8 cellular contexts compared by ENCODE assay signal in genomic region chr17:46770818-46771600, GRCh38. TPM values are rescaled to one million over a fixed set of nuclear protein-coding genes. Genes with fewer than 3 reads are reported as not detected.
DNase-seq lines count a peak whose midpoint lies in the region; FAIRE-seq and TF ChIP-seq lines count a peak whose summit lies in the region.

No MANE protein-coding gene starts in this region.

- H3K9ac ChIP-seq in adipocyte (ENCODE audit: low read length) = peak overlapping the region; percentile 51
- no peak overlapping the region for H3K9ac ChIP-seq in iPS-15b (ENCODE audit: low read depth, low read length)

- H3K4me3 ChIP-seq in GM06990 (replicated peaks; ENCODE audit: low read depth, low read length) (peak overlapping the region; percentile 33), adipocyte (ENCODE audit: low read length) (peak overlapping the region; percentile 58), iPS-15b (ENCODE audit: low read depth, low read length) (peak overlapping the region; percentile 39), small intestine (ENCODE audit: low read depth in 1 of 2, low read length in 2 of 2) (peak overlapping the region; percentile 45 to 74)

- peak; percentile 36 for DNase-seq in A172 (ENCODE audit: low spot score)
- no peak for DNase-seq in GM06990 (ENCODE audit: extremely low read depth, insufficient read length)
- DNase-seq in NCI-H226 = peak; percentile 45
- peak; percentile 79 for DNase-seq in adipocyte (ENCODE audit: low read depth)
- peak; percentile 39 for DNase-seq in small intestine
- no peak for DNase-seq in NCI-H2107 treated with DMSO at 0.1 percent for 48 hours (lab: John Stamatoyannopoulos, UW; ENCODE audit: unreplicated experiment)
- DNase-seq in inferior parietal cortex (ENCODE audit: extremely low spot score) = no peak

- H3K4me1 ChIP-seq in adipocyte (ENCODE audit: control insufficient read depth, insufficient read depth, low read length) (peaks cover 6% of the 10 kb centered on the region), iPS-15b (ENCODE audit: control insufficient read depth, insufficient read depth, low read length) (peaks cover 13% of the 10 kb centered on the region), small intestine (ENCODE audit: control insufficient read depth in 2 of 2, insufficient read depth in 1 of 2, low read depth in 1 of 2, low read length in 1 of 2) (peaks cover 0 to 3% of the 10 kb centered on the region in 2 donors)

- no peaks in the 10 kb centered on the region for H3K36me3 ChIP-seq in GM06990 (ENCODE audit: control insufficient read depth, insufficient read depth, low read length)
- no peaks in the 10 kb centered on the region for H3K36me3 ChIP-seq in adipocyte (ENCODE audit: control insufficient read depth, insufficient read depth, low read length, severe bottlenecking)
- H3K36me3 ChIP-seq in iPS-15b (ENCODE audit: control insufficient read depth, insufficient read depth, low read length) = no peaks in the 10 kb centered on the region
- no peaks in the 10 kb centered on the region for H3K36me3 ChIP-seq in small intestine (ENCODE audit: control insufficient read depth in 2 of 2, insufficient read depth in 2 of 2, low read length in 2 of 2)

- H3K27me3 ChIP-seq in GM06990 (replicated peaks; ENCODE audit: control insufficient read depth, insufficient read depth, low read length) (peaks cover 1% of the 10 kb centered on the region; the same call in 1 of the 2 replicates), adipocyte (replicated peaks; ENCODE audit: control insufficient read depth, insufficient read depth, low read length) (no peaks in the 10 kb centered on the region), iPS-15b (ENCODE audit: control insufficient read depth, insufficient read depth, low read length) (peaks cover 57% of the 10 kb centered on the region), small intestine (ENCODE audit: control insufficient read depth in 2 of 2, insufficient read depth in 2 of 2, low read length in 2 of 2) (no peaks in the 10 kb centered on the region)

- 2 to 3% (median 3%) methylated on average over 46 to 79 of the region's 79 CpGs for WGBS in small intestine, 3 donors

- no peak for TF ChIP-seq CTCF in GM06990 (IDR thresholded peaks at IDR 0.05; ENCODE audit: insufficient read depth, low read length, poor library complexity, severe bottlenecking)

- no peaks in the 10 kb centered on the region for H3K9me3 ChIP-seq in adipocyte (ENCODE audit: control insufficient read depth, low read length)
- no peaks in the 10 kb centered on the region for H3K9me3 ChIP-seq in iPS-15b (ENCODE audit: control insufficient read depth, insufficient read depth, low read length)
- no peaks in the 10 kb centered on the region for H3K9me3 ChIP-seq in small intestine (ENCODE audit: control insufficient read depth, low read depth)

- no peak for FAIRE-seq in small intestine (lab: Jason Lieb, UNC)

- H3K27ac ChIP-seq in small intestine (ENCODE audit: low read depth in 1 of 2, low read length in 1 of 2) = peak overlapping the region; percentile 60 to 63

RNA-seq across cellular contexts. Expression of gene WNT3, which starts 47.5 kb away (rescaled TPM):
- total RNA-seq in A172 (2014; rRNA removed; shearing (Covaris generic)) = 5.3 and 6.0 TPM in 2 replicates
- polyA plus RNA-seq in small intestine = 1 to 10 TPM; 2.9 to 8.9 (median 5.4) TPM

Comparison
In these comparisons a context has a peak if more than half of its experiments do, and no peak if none do; other contexts are left out.
1. DNase-seq: peak in A172 (single experiment), NCI-H226 (single experiment), adipocyte (single experiment) and small intestine (single experiment); none in GM06990 (single experiment), NCI-H2107 treated with DMSO at 0.1 percent for 48 hours (single experiment) and inferior parietal cortex (single experiment).
2. Peak in every context shown above with its lines, with median percentiles within 50 percentile points of each other: H3K4me3 ChIP-seq.